In genomic region chr9:127194881-127195713, GRCh38 we compare ENCODE assay signal across 12 cellular contexts.
DNase-seq lines count a peak whose midpoint lies in the region; ATAC-seq, FAIRE-seq and TF ChIP-seq lines count a peak whose summit lies in the region.
"Had no signal": no experiment of that assay in that cellular context is flagged by ENCODE, and none has a peak within 500 bp of the region (broad histone marks: within the 10 kb centered on the region; RNA-seq: fewer than 3 reads in every experiment).

No MANE protein-coding gene starts in this region.

- no peak for FAIRE-seq in urothelium cell line (lab: Jason Lieb, UNC)

- TF ChIP-seq CTCF in right atrium auricular region (IDR thresholded peaks at IDR 0.05) (no peak), RWPE2 (IDR thresholded peaks at IDR 0.05; ENCODE audit: poor library complexity, severe bottlenecking) (peak; percentile 3)

- H3K36me3 ChIP-seq in right atrium auricular region (no peaks in the 10 kb centered on the region), RWPE2 (ENCODE audit: low read depth) (no peaks in the 10 kb centered on the region)
- H3K36me3 ChIP-seq: suprapubic skin had no signal

- POLR2A ChIA-PET in activated CD4-positive, alpha-beta memory T cell treated with anti-CD3 and anti-CD28 coated beads, Interleukin-2, amount 10 ng/mL, durations not matched to agents 7 days and 5 days (lab: Charles Lee) = no interaction called here

- DNase-seq in Right ventricle myocardium inferior (ENCODE audit: missing footprints) (peak; percentile 45), right atrium auricular region (ENCODE audit: low spot score) (no peak), RWPE2 (ENCODE audit: low spot score) (no peak), iPS-NIHi7 (ENCODE audit: extremely low spot score) (peak; percentile 33), urothelium cell line (ENCODE audit: low spot score) (peak; percentile 67)
- DNase-seq in activated CD4-positive, alpha-beta memory T cell treated with anti-CD3 and anti-CD28 coated beads, Interleukin-2, amount 10 ng/mL, durations not matched to agents 7 days and 5 days = no peak
- DNase-seq in effector memory CD8-positive, alpha-beta T cell = no peak
- DNase-seq in stimulated activated naive CD8-positive, alpha-beta T cell treated with anti-CD3 and anti-CD28 coated beads, Interleukin-15, amount 100 ng/mL, for 72 hours = no peak
- DNase-seq: activated CD8-positive, alpha-beta T cell treated with anti-CD3 and anti-CD28 coated beads for 36 hours; activated naive CD4-positive, alpha-beta T cell treated with anti-CD3 and anti-CD28 coated beads, Interleukin-2, amount 10 ng/mL, durations not matched to agents 7 days and 5 days had no signal

- H3K27ac ChIP-seq in right atrium auricular region (no peak overlapping the region), RWPE2 (ENCODE audit: poor library complexity, severe bottlenecking) (no peak overlapping the region)
- H3K27ac ChIP-seq: suprapubic skin had no signal

- no peak overlapping the region for H3K4me3 ChIP-seq in right atrium auricular region
- no peak overlapping the region for H3K4me3 ChIP-seq in RWPE2 (ENCODE audit: severe bottlenecking)
- H3K4me3 ChIP-seq: suprapubic skin had no signal

- H3K9me3 Mint-ChIP-seq in activated CD4-positive, alpha-beta memory T cell treated with anti-CD3 and anti-CD28 coated beads, Interleukin-2, amount 10 ng/mL, durations not matched to agents 7 days and 5 days = no peaks in the 10 kb centered on the region
- H3K9me3 Mint-ChIP-seq in effector memory CD8-positive, alpha-beta T cell = no peaks in the 10 kb centered on the region
- H3K9me3 Mint-ChIP-seq in stimulated activated naive CD8-positive, alpha-beta T cell treated with anti-CD3 and anti-CD28 coated beads, Interleukin-15, amount 100 ng/mL, for 72 hours = no peaks in the 10 kb centered on the region
- H3K9me3 Mint-ChIP-seq: activated CD8-positive, alpha-beta T cell treated with anti-CD3 and anti-CD28 coated beads for 36 hours; activated naive CD4-positive, alpha-beta T cell treated with anti-CD3 and anti-CD28 coated beads, Interleukin-2, amount 10 ng/mL, durations not matched to agents 7 days and 5 days; mesothelial cell of epicardium had no signal

- no peak overlapping the region for H3K27ac Mint-ChIP-seq in activated CD4-positive, alpha-beta memory T cell treated with anti-CD3 and anti-CD28 coated beads, Interleukin-2, amount 10 ng/mL, durations not matched to agents 7 days and 5 days
- no peak overlapping the region for H3K27ac Mint-ChIP-seq in effector memory CD8-positive, alpha-beta T cell
- peak overlapping the region in 1 of 2 donors; percentile 83 for H3K27ac Mint-ChIP-seq in stimulated activated naive CD8-positive, alpha-beta T cell treated with anti-CD3 and anti-CD28 coated beads, Interleukin-15, amount 100 ng/mL, for 72 hours
- H3K27ac Mint-ChIP-seq: activated CD8-positive, alpha-beta T cell treated with anti-CD3 and anti-CD28 coated beads for 36 hours; activated naive CD4-positive, alpha-beta T cell treated with anti-CD3 and anti-CD28 coated beads, Interleukin-2, amount 10 ng/mL, durations not matched to agents 7 days and 5 days; mesothelial cell of epicardium had no signal

- intact Hi-C loops in Right ventricle myocardium inferior (cut with DNase I) = no loop called here

- no peaks in the 10 kb centered on the region for H3K27me3 ChIP-seq in right atrium auricular region
- no peaks in the 10 kb centered on the region for H3K27me3 ChIP-seq in RWPE2 (ENCODE audit: insufficient read depth, poor library complexity, severe bottlenecking)
- H3K27me3 ChIP-seq: suprapubic skin had no signal

- CTCF ChIA-PET in activated CD4-positive, alpha-beta memory T cell treated with anti-CD3 and anti-CD28 coated beads, Interleukin-2, amount 10 ng/mL, durations not matched to agents 7 days and 5 days (lab: Charles Lee) = interaction anchor here (2.0 kb wide), 1 partner anchor 255 kb away, joined by 6 read pairs; no protein-coding TSS in a partner anchor

- H3K4me1 ChIP-seq in right atrium auricular region (peaks cover 0 to 32% of the 10 kb centered on the region in 2 donors), RWPE2 (ENCODE audit: insufficient read depth, poor library complexity, severe bottlenecking) (no peaks in the 10 kb centered on the region)

- ATAC-seq in Right ventricle myocardium inferior (no peak), RWPE2 (ENCODE audit: low read depth) (peak; percentile 65)
- ATAC-seq in effector memory CD8-positive, alpha-beta T cell (replicated peaks) = no peak
- no peak for ATAC-seq in stimulated activated naive CD8-positive, alpha-beta T cell treated with anti-CD3 and anti-CD28 coated beads, Interleukin-15, amount 100 ng/mL, for 72 hours
- ATAC-seq: activated CD8-positive, alpha-beta T cell treated with anti-CD3 and anti-CD28 coated beads for 36 hours had no signal

- no peak overlapping the region for H3K4me3 Mint-ChIP-seq in activated CD4-positive, alpha-beta memory T cell treated with anti-CD3 and anti-CD28 coated beads, Interleukin-2, amount 10 ng/mL, durations not matched to agents 7 days and 5 days
- H3K4me3 Mint-ChIP-seq in effector memory CD8-positive, alpha-beta T cell = no peak overlapping the region
- no peak overlapping the region for H3K4me3 Mint-ChIP-seq in stimulated activated naive CD8-positive, alpha-beta T cell treated with anti-CD3 and anti-CD28 coated beads, Interleukin-15, amount 100 ng/mL, for 72 hours
- H3K4me3 Mint-ChIP-seq: activated CD8-positive, alpha-beta T cell treated with anti-CD3 and anti-CD28 coated beads for 36 hours; activated naive CD4-positive, alpha-beta T cell treated with anti-CD3 and anti-CD28 coated beads, Interleukin-2, amount 10 ng/mL, durations not matched to agents 7 days and 5 days; mesothelial cell of epicardium had no signal

- H3K27me3 Mint-ChIP-seq in activated CD4-positive, alpha-beta memory T cell treated with anti-CD3 and anti-CD28 coated beads, Interleukin-2, amount 10 ng/mL, durations not matched to agents 7 days and 5 days = peaks cover 8% of the 10 kb centered on the region
- no peaks in the 10 kb centered on the region for H3K27me3 Mint-ChIP-seq in effector memory CD8-positive, alpha-beta T cell
- peaks cover 17% of the 10 kb centered on the region for H3K27me3 Mint-ChIP-seq in stimulated activated naive CD8-positive, alpha-beta T cell treated with anti-CD3 and anti-CD28 coated beads, Interleukin-15, amount 100 ng/mL, for 72 hours
- H3K27me3 Mint-ChIP-seq: activated CD8-positive, alpha-beta T cell treated with anti-CD3 and anti-CD28 coated beads for 36 hours had no signal

- H3K36me3 Mint-ChIP-seq in activated CD4-positive, alpha-beta memory T cell treated with anti-CD3 and anti-CD28 coated beads, Interleukin-2, amount 10 ng/mL, durations not matched to agents 7 days and 5 days (ENCODE audit: low read depth) = no peaks in the 10 kb centered on the region
- peaks cover 3% of the 10 kb centered on the region for H3K36me3 Mint-ChIP-seq in effector memory CD8-positive, alpha-beta T cell (ENCODE audit: insufficient read depth)
- H3K36me3 Mint-ChIP-seq: activated naive CD4-positive, alpha-beta T cell treated with anti-CD3 and anti-CD28 coated beads, Interleukin-2, amount 10 ng/mL, durations not matched to agents 7 days and 5 days; mesothelial cell of epicardium had no signal

- H3K4me1 Mint-ChIP-seq in activated CD4-positive, alpha-beta memory T cell treated with anti-CD3 and anti-CD28 coated beads, Interleukin-2, amount 10 ng/mL, durations not matched to agents 7 days and 5 days = peaks cover 9% of the 10 kb centered on the region
- peaks cover 8 to 13% of the 10 kb centered on the region in 2 donors for H3K4me1 Mint-ChIP-seq in effector memory CD8-positive, alpha-beta T cell (ENCODE audit: low read depth in 2 of 2)
- peaks cover 13% of the 10 kb centered on the region for H3K4me1 Mint-ChIP-seq in stimulated activated naive CD8-positive, alpha-beta T cell treated with anti-CD3 and anti-CD28 coated beads, Interleukin-15, amount 100 ng/mL, for 72 hours

- H3K9me3 ChIP-seq in right atrium auricular region (no peaks in the 10 kb centered on the region), RWPE2 (ENCODE audit: severe bottlenecking) (no peaks in the 10 kb centered on the region)
- H3K9me3 ChIP-seq: suprapubic skin had no signal

Comparison
In these comparisons a context has a peak if more than half of its experiments do, and no peak if none do; other contexts are left out.
1. DNase-seq: peak in Right ventricle myocardium inferior (single experiment), iPS-NIHi7 (single experiment) and urothelium cell line (single experiment); none in right atrium auricular region (single experiment), RWPE2 (single experiment), activated CD4-positive, alpha-beta memory T cell treated with anti-CD3 and anti-CD28 coated beads, Interleukin-2, amount 10 ng/mL, durations not matched to agents 7 days and 5 days (single experiment), effector memory CD8-positive, alpha-beta T cell (0 of 3) and stimulated activated naive CD8-positive, alpha-beta T cell treated with anti-CD3 and anti-CD28 coated beads, Interleukin-15, amount 100 ng/mL, for 72 hours (0 of 2).